In the genomic region with DNA sequence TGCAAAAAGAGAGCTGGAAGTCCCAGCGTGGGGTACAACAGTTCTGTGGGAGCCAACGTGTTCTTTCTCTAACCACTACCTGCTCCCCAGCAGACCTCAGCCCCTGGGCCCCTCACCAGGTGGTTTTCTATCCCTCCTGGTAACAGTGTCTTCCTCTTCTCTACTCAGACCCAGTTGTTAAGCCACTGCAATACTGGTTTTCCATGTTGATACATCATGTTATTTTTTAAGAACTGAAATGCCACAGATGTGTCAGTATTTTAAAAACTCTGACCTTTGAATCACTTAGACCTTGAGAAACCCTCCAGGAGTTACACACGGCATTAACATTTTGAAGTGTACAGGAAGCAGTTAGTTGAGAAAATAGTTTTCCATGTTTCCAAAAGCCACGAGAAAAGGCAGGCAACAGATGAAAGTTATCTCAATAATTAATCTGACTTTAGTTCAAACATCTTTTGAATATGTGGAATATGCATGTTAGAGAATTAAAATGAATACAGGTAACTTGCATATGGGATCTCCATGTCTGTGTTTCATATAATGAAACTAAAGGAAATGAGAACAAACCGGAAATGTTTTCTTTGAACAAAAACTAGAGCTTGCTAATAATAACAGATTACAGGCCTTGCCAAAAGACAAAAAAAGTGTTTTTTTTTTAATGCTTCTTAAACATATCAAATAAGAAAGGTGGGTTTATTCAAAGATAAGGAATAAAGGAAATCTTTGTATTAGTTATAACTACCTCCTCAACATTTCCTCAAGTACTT, we compare ENCODE assay signal across 9 cellular contexts.
DNase-seq lines count a peak whose midpoint lies in the region; ATAC-seq, FAIRE-seq and TF ChIP-seq lines count a peak whose summit lies in the region.
"Had no signal": no experiment of that assay in that cellular context is flagged by ENCODE, and none has a peak within 500 bp of the region (broad histone marks: within the 10 kb centered on the region; RNA-seq: fewer than 3 reads in every experiment).

No MANE protein-coding gene starts in this region.

- no TSS peak for BruUV-seq in OCI-LY7 (replicated peaks; lab: Mats Ljungman, UMichigan)

- H3K4me2 ChIP-seq in OCI-LY7 (ENCODE audit: low read length), result peak overlapping the region; percentile 64

- no peaks in the 10 kb centered on the region for H3K9me2 ChIP-seq in OCI-LY7 (ENCODE audit: insufficient read depth, low read length)

- CTCF ChIA-PET in OCI-LY7 (lab: Charles Lee; ENCODE audit: unreplicated experiment), result no interaction called here

- H3K9me3 ChIP-seq in OCI-LY7 (ENCODE audit: low read length) (no peaks in the 10 kb centered on the region), WERI-Rb-1 (ENCODE audit: severe bottlenecking) (no peaks in the 10 kb centered on the region)

- FAIRE-seq in D721Med (lab: Jason Lieb, UNC), result no peak

- H4K20me1 ChIP-seq in OCI-LY7 (ENCODE audit: insufficient read depth, low read length), result no peaks in the 10 kb centered on the region

- intact Hi-C loops in OCI-LY7 (cut with micrococcal nuclease; ENCODE audit: unreplicated experiment), result no loop called here

- H3K27me3 ChIP-seq in WERI-Rb-1 (ENCODE audit: insufficient read depth, low read depth, severe bottlenecking), result no peaks in the 10 kb centered on the region
- H3K27me3 ChIP-seq: dorsolateral prefrontal cortex had no signal

- H3K27ac ChIP-seq in OCI-LY7 (ENCODE audit: low read depth, low read length, poor library complexity, severe bottlenecking), result peak overlapping the region; percentile 45
- no peak overlapping the region for H3K27ac ChIP-seq in WERI-Rb-1
- H3K27ac ChIP-seq: SK-N-MC had no signal

- H3K36me3 ChIP-seq in OCI-LY7 (ENCODE audit: insufficient read depth, low read length) (peaks cover 63% of the 10 kb centered on the region), WERI-Rb-1 (peaks cover 20% of the 10 kb centered on the region)

- H3K79me2 ChIP-seq in OCI-LY7 (ENCODE audit: insufficient read depth, low read depth, low read length), result no peaks in the 10 kb centered on the region

- DNase-seq in OCI-LY7 (ENCODE audit: low spot score) (peak; percentile 36), D721Med (ENCODE audit: insufficient read length, low spot score) (no peak), NOMO-1 treated with DMSO at 0.1 percent for 48 hours (lab: John Stamatoyannopoulos, UW; ENCODE audit: unreplicated experiment) (no peak), WERI-Rb-1 (no peak)
- peak; percentile 41 for DNase-seq in stimulated activated CD4-positive, alpha-beta T cell treated with anti-CD3 and anti-CD28 coated beads, Interleukin-4, amount 100 ng/mL, for 24 hours
- DNase-seq: dorsolateral prefrontal cortex had no signal

- POLR2A ChIA-PET in OCI-LY7 (lab: Charles Lee), result interaction anchor here (0.7 to 1.1 kb wide), 4 partner anchors 10 to 50 kb away, joined by 3 to 4 read pairs (median 3); no protein-coding TSS in a partner anchor

- H2AFZ ChIP-seq in OCI-LY7 (ENCODE audit: low read length), result peak overlapping the region; percentile 32; the same call in 1 of the 2 replicates

- H3K4me1 ChIP-seq in OCI-LY7 (ENCODE audit: insufficient read depth, low read length, poor library complexity, severe bottlenecking), result peaks cover 24% of the 10 kb centered on the region

- peak overlapping the region; percentile 31 for H3K4me3 ChIP-seq in OCI-LY7 (ENCODE audit: low read depth, low read length, poor library complexity, severe bottlenecking)
- H3K4me3 ChIP-seq in WERI-Rb-1 (ENCODE audit: low read depth, low read length), result no peak overlapping the region
- H3K4me3 ChIP-seq: dorsolateral prefrontal cortex, SK-N-MC had no signal

- peak; percentile 41 for ATAC-seq in GM19043 (IDR thresholded peaks at IDR 0.05; ENCODE audit: low read depth, unreplicated experiment)
- peak; percentile 56 for ATAC-seq in HG02588 (IDR thresholded peaks at IDR 0.05; ENCODE audit: unreplicated experiment)

- TF ChIP-seq CTCF in OCI-LY7 (conservative IDR thresholded peaks at IDR 0.05; ENCODE audit: low read length) (no peak), D721Med (IDR thresholded peaks at IDR 0.05; ENCODE audit: insufficient read depth, missing control alignments) (no peak), WERI-Rb-1 (IDR thresholded peaks at IDR 0.05; ENCODE audit: low read depth, low read length) (no peak)

Comparison
In these comparisons a context has a peak if more than half of its experiments do, and no peak if none do; other contexts are left out.
1. DNase-seq: peak in OCI-LY7 (single experiment) and stimulated activated CD4-positive, alpha-beta T cell treated with anti-CD3 and anti-CD28 coated beads, Interleukin-4, amount 100 ng/mL, for 24 hours (single experiment); none in D721Med (single experiment), NOMO-1 treated with DMSO at 0.1 percent for 48 hours (single experiment) and WERI-Rb-1 (single experiment).